Comparison of ENCODE assay signal across 31 cellular contexts in the genomic region with DNA sequence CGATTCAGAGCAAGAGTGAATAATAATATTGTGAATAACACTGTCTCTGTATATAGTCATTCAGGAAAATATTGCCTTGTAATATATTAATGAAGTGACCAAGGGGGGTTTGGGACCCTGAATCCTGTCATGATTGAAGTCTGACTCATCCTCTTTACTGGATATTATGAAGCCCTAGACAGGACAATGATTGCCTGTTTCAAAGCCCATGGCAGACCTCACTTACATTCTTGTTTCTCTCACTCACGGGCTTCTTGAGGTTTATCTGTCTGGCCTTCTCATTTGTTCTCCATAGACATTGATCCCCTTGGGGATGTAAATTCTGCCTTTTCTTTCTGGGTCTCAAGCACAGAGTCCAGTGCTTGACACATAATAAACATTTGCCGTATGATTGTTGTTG.
"Had no signal": no experiment of that assay in that cellular context is flagged by ENCODE, and none has a peak within 500 bp of the region (broad histone marks: within the 10 kb centered on the region; RNA-seq: fewer than 3 reads in every experiment).

No MANE protein-coding gene starts in this region.

- FAIRE-seq: bronchial epithelial cell, K562 had no signal

- H3K27ac ChIP-seq: body of pancreas, SJSA1 had no signal

- H3K4me3 ChIP-seq: body of pancreas, K562, SJSA1 had no signal

- ATAC-seq: activated CD8-positive, alpha-beta T cell treated with anti-CD3 and anti-CD28 coated beads for 36 hours; activated T-cell treated with anti-CD3 and anti-CD28 coated beads, Interleukin-2, amount 50 U/mL, for 72 hours; activated T-helper 17 cell treated with anti-CD3 and anti-CD28 coated beads, Interleukin-2, amount 50 U/mL, for 72 hours; body of pancreas; K562; Panc1; SK-N-SH treated with all-trans-retinoic acid at 6 μM for 48 hours had no signal

- H3K4me1 ChIP-seq: body of pancreas, SJSA1 had no signal

- H3K36me3 ChIP-seq: SJSA1 had no signal

- H3K27me3 ChIP-seq: body of pancreas, SJSA1 had no signal

- H3K9me3 ChIP-seq: body of pancreas, SJSA1 had no signal

- DNase-seq: activated CD4-positive, alpha-beta T cell treated with anti-CD3 and anti-CD28 coated beads, Interleukin-2, amount 10 ng/mL, durations not matched to agents 24 days and 14 days; activated CD4-positive, alpha-beta T cell treated with anti-CD3 and anti-CD28 coated beads, Interleukin-2, amount 50 U/mL, for 4 hours; activated CD8-positive, alpha-beta T cell treated with anti-CD3 and anti-CD28 coated beads for 36 hours; activated effector memory CD4-positive, alpha-beta T cell treated with anti-CD3 and anti-CD28 coated beads, Interleukin-2, amount 50 U/mL, for 16 hours; activated naive CD4-positive, alpha-beta T cell; activated naive CD4-positive, alpha-beta T cell treated with anti-CD3 and anti-CD28 coated beads, Interleukin-2, amount 50 U/mL, for 16 hours; activated naive CD8-positive, alpha-beta T cell treated with anti-CD3 and anti-CD28 coated beads for 36 hours; activated T-cell treated with anti-CD3 and anti-CD28 coated beads, Interleukin-2, amount 50 U/mL, for 1 hour; activated T-cell treated with anti-CD3 and anti-CD28 coated beads, Interleukin-2, amount 50 U/mL, for 72 hours; amniotic stem cell; aorta; body of pancreas; caudate nucleus; NCI-H1105; NCI-H1417 treated with DMSO at 0.1 percent for 48 hours; NCI-H187 treated with DMSO at 0.1 percent for 48 hours; NCI-H2081; NCI-H226; NCI-H446 treated with DMSO at 0.1 percent for 48 hours; NCI-H69; RPMI8226; SHP77 treated with DMSO at 0.1 percent for 48 hours; SW 1271; T-helper 1 cell; T1000 had no signal
